1 cellular context compared by ENCODE assay signal in the genomic region with DNA sequence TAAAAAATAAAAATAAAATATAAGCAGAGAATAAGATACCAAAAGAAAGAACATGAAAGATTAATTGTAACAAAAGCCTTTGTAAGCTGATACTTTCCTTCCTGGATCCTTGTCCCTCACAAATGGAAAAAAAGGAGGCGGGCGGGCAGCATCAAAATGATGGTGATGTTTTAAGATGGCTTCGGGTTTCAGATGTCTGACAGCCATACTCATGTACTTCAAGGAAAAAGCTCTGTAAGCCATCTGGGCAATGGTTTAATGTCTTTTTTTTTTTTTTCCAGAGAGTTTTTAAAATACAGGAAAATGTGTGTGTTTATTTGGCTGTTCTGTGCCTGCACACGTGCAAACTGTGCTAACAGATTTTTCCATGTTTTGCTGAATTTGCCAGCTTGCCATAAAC.
TF ChIP-seq lines count a peak whose summit lies in the region.

No MANE protein-coding gene starts in this region.

TF ChIP-seq in GM23338, 12 proteins besides CTCF, POLR2A, EP300 and RAD21 (continued from another document):
- TF ChIP-seq CREB1 (CRISPR knock-in tag; IDR thresholded peaks at IDR 0.05; ENCODE audit: low read depth) (no peak), NANOG (IDR thresholded peaks at IDR 0.05; ENCODE audit: borderline replicate concordance) (no peak)
